Comparison of ENCODE assay signal across 27 cellular contexts in genomic region chr12:25767613-25768012, GRCh38.
DNase-seq lines count a peak whose midpoint lies in the region; ATAC-seq and TF ChIP-seq lines count a peak whose summit lies in the region.
"Had no signal": no experiment of that assay in that cellular context is flagged by ENCODE, and none has a peak within 500 bp of the region (broad histone marks: within the 10 kb centered on the region; RNA-seq: fewer than 3 reads in every experiment).

No MANE protein-coding gene starts in this region.

- peaks cover 27% of the 10 kb centered on the region for H3K4me1 ChIP-seq in skeletal muscle satellite cell (ENCODE audit: control insufficient read depth, insufficient read depth, low read length)
- H3K4me1 ChIP-seq: gastrocnemius medialis, suprapubic skin had no signal

- peak overlapping the region; percentile 28 for H3K4me2 ChIP-seq in skeletal muscle satellite cell (ENCODE audit: low read length)

- ATAC-seq in GM21786 (IDR thresholded peaks at IDR 0.05; ENCODE audit: unreplicated experiment) = no peak
- no peak for ATAC-seq in HG03457 (IDR thresholded peaks at IDR 0.05; ENCODE audit: unreplicated experiment)
- ATAC-seq: gastrocnemius medialis; left lobe of liver; stimulated activated memory B cell treated with anti-CD40 and anti-IgM and Interleukin-4, amounts not matched to agents 10 μg/mL and 1 μg/mL and 100 μg/mL, for 72 hours had no signal

- TF ChIP-seq POLR2A in lower leg skin (IDR thresholded peaks at IDR 0.05) = no peak

- WGBS in lower leg skin, 2 donors = 75 to 81% methylated on average over 1 of the region's 1 CpG

- H3K4me3 ChIP-seq in SK-N-MC (no peak overlapping the region; the same call in 1 of the 2 replicates), skeletal muscle satellite cell (ENCODE audit: low read length) (no peak overlapping the region), lower leg skin (ENCODE audit: low read depth, poor library complexity, severe bottlenecking) (no peak overlapping the region)
- H3K4me3 ChIP-seq: dorsolateral prefrontal cortex, gastrocnemius medialis, suprapubic skin had no signal

- H3K9ac ChIP-seq in SK-N-MC (ENCODE audit: insufficient read length) (no peak overlapping the region), skeletal muscle satellite cell (ENCODE audit: low read depth, low read length) (no peak overlapping the region)

- no peaks in the 10 kb centered on the region for H3K36me3 ChIP-seq in SK-N-MC (ENCODE audit: insufficient read depth, low read length)
- no peaks in the 10 kb centered on the region for H3K36me3 ChIP-seq in skeletal muscle satellite cell (ENCODE audit: insufficient read depth, low read length)
- H3K36me3 ChIP-seq: gastrocnemius medialis, suprapubic skin had no signal

- DNase-seq in ELR (ENCODE audit: low read depth) = peak; percentile 79
- no peak for DNase-seq in SK-N-MC (ENCODE audit: low read depth, low spot score)
- DNase-seq in fibroblast of gingiva (ENCODE audit: low read depth) = peak; percentile 57
- no peak for DNase-seq in lower leg skin (ENCODE audit: low spot score in 2 of 2)
- DNase-seq: activated CD4-positive, alpha-beta T cell treated with anti-CD3 and anti-CD28 coated beads, Interleukin-2, amount 10 ng/mL, durations not matched to agents 24 days and 14 days; activated naive CD4-positive, alpha-beta T cell treated with Interleukin-2 at 50 U/mL for 16 hours; activated T-cell treated with anti-CD3 and anti-CD28 coated beads, Interleukin-2, amount 50 U/mL, for 48 hours; amygdala; dorsolateral prefrontal cortex; gastrocnemius medialis; GOT3; hypothalamus; naive B cell; NCI-H1694; NCI-H2171 treated with DMSO at 0.1 percent for 48 hours; NCI-H524; NK-92 treated with Interleukin-12 subunit alpha and Interleukin-12 subunit beta, amount 100 ng/mL, for 24 hours; occipital lobe; retina; stimulated activated CD4-positive, alpha-beta T cell treated with anti-CD3 and anti-CD28 coated beads, Interleukin-4, amount 100 ng/mL, for 1 hour; T-helper 1 cell had no signal

- H3K27ac ChIP-seq in SK-N-MC = peak overlapping the region; percentile 44; the same call in 1 of the 2 replicates
- H3K27ac ChIP-seq: dorsolateral prefrontal cortex, gastrocnemius medialis, suprapubic skin had no signal

- H3K27me3 ChIP-seq in skeletal muscle satellite cell (ENCODE audit: control insufficient read depth, insufficient read depth, low read length) = no peaks in the 10 kb centered on the region
- H3K27me3 ChIP-seq: gastrocnemius medialis, suprapubic skin had no signal

- TF ChIP-seq CTCF in lower leg skin (IDR thresholded peaks at IDR 0.05) = no peak

- intact Hi-C loops in lower leg skin (cut with DNase I; ENCODE audit: low total_unique reads) = no loop called here

- H3K9me3 ChIP-seq in SK-N-MC (ENCODE audit: low read depth, low read length) (no peaks in the 10 kb centered on the region), skeletal muscle satellite cell (replicated peaks; ENCODE audit: low read length) (no peaks in the 10 kb centered on the region)
- H3K9me3 ChIP-seq: gastrocnemius medialis, suprapubic skin had no signal

Comparison
In these comparisons a context has a peak if more than half of its experiments do, and no peak if none do; other contexts are left out.
1. DNase-seq: peak in ELR (single experiment) and fibroblast of gingiva (single experiment); none in SK-N-MC (single experiment) and lower leg skin (0 of 2).